9 cellular contexts compared by ENCODE assay signal in genomic region chr22:36816635-36817428, GRCh38.
A peak's percentile ranks its signal among the peaks of the same experiment; 100 is the strongest.
DNase-seq lines count a peak whose midpoint lies in the region; ATAC-seq lines count a peak whose summit lies in the region.
"Had no signal": no experiment of that assay in that cellular context is flagged by ENCODE, and none has a peak within 500 bp of the region (broad histone marks: within the 10 kb centered on the region; RNA-seq: fewer than 3 reads in every experiment).

TSS of gene PVALB (minus strand) at chr22:36817035. CDS start at chr22:36817005, 30 bp downstream.

- H3K4me1 ChIP-seq in adipocyte (ENCODE audit: control insufficient read depth, insufficient read depth, low read length) (peaks cover 3% of the 10 kb centered on the region), iPS-20b (ENCODE audit: insufficient read depth, low read length) (peaks cover 7% of the 10 kb centered on the region), subcutaneous abdominal adipose tissue (ENCODE audit: control insufficient read depth in 5 of 5, insufficient read depth in 5 of 5, low read length in 5 of 5) (peaks cover 0 to 16% (median 12%) of the 10 kb centered on the region in 5 donors)

- peaks cover 94% of the 10 kb centered on the region for H3K27me3 ChIP-seq in adipocyte (replicated peaks; ENCODE audit: control insufficient read depth, insufficient read depth, low read length)
- peaks cover 80% of the 10 kb centered on the region for H3K27me3 ChIP-seq in iPS-20b (ENCODE audit: insufficient read depth, low read length)
- peaks cover 50 to 73% (median 67%) of the 10 kb centered on the region in 5 donors for H3K27me3 ChIP-seq in subcutaneous abdominal adipose tissue (ENCODE audit: control insufficient read depth in 5 of 5, insufficient read depth in 4 of 5, low read length in 5 of 5)

- H3K9ac ChIP-seq in adipocyte (ENCODE audit: low read length), result no peak within 1 kb of the TSS
- no peak within 1 kb of the TSS; the same call in 1 of the 2 replicates for H3K9ac ChIP-seq in iPS-20b (ENCODE audit: low read depth, low read length)
- no peak within 1 kb of the TSS for H3K9ac ChIP-seq in subcutaneous abdominal adipose tissue (ENCODE audit: low read length in 5 of 5)

- peak; percentile 27 to 28 for ATAC-seq in activated CD4-positive, CD25-positive, alpha-beta regulatory T cell treated with anti-CD3 and anti-CD28 coated beads, Interleukin-2, amount 50 U/mL, for 24 hours
- no peak for ATAC-seq in HG02798 (IDR thresholded peaks at IDR 0.05; ENCODE audit: poor library complexity, unreplicated experiment)

- H3K9me3 ChIP-seq in adipocyte (ENCODE audit: control insufficient read depth, low read length) (no peaks in the 10 kb centered on the region), iPS-20b (ENCODE audit: insufficient read depth, low read depth, low read length) (no peaks in the 10 kb centered on the region), subcutaneous abdominal adipose tissue (ENCODE audit: control insufficient read depth in 5 of 5, low read length in 5 of 5) (no peaks in the 10 kb centered on the region)

- DNase-seq in activated CD4-positive, CD25-positive, alpha-beta regulatory T cell (lab: John Stamatoyannopoulos, UW), result no peak
- DNase-seq in adipocyte (ENCODE audit: low read depth) (peak; percentile 51), GM19240 (ENCODE audit: insufficient read length, low spot score) (no peak)
- no peak for DNase-seq in activated effector memory CD4-positive, alpha-beta T cell treated with anti-CD3 and anti-CD28 coated beads, Interleukin-2, amount 50 U/mL, for 16 hours
- DNase-seq: DND-41 had no signal

- H3K4me3 ChIP-seq in adipocyte (ENCODE audit: low read length) (no peak within 1 kb of the TSS), iPS-20b (ENCODE audit: low read length) (peak within 1 kb of the TSS; percentile 77), subcutaneous abdominal adipose tissue (ENCODE audit: low read depth in 1 of 5, low read length in 5 of 5) (peak within 1 kb of the TSS in 4 of 5 donors; percentile 36 to 49 (median 41))

- H3K36me3 ChIP-seq in adipocyte (ENCODE audit: control insufficient read depth, insufficient read depth, low read length, severe bottlenecking), result no peaks in the 10 kb centered on the region
- H3K36me3 ChIP-seq in iPS-20b (ENCODE audit: insufficient read depth, low read depth, low read length), result no peaks in the 10 kb centered on the region
- H3K36me3 ChIP-seq in subcutaneous abdominal adipose tissue (ENCODE audit: control insufficient read depth in 5 of 5, insufficient read depth in 5 of 5, low read length in 5 of 5), result no peaks in the 10 kb centered on the region

- no peak within 1 kb of the TSS for H3K27ac ChIP-seq in iPS-20b (ENCODE audit: low read length)
- no peak within 1 kb of the TSS for H3K27ac ChIP-seq in subcutaneous abdominal adipose tissue (ENCODE audit: low read depth, low read length)
